In genomic region chr11:108818971-108819370, GRCh38 we compare ENCODE assay signal across 16 cellular contexts.
"Had no signal": no experiment of that assay in that cellular context is flagged by ENCODE, and none has a peak within 500 bp of the region (broad histone marks: within the 10 kb centered on the region; RNA-seq: fewer than 3 reads in every experiment).

No MANE protein-coding gene starts in this region.

- H3K4me3 ChIP-seq: neural progenitor cell, ovary, smooth muscle cell, thoracic aorta, upper lobe of left lung had no signal

- H3K27me3 Mint-ChIP-seq: activated naive CD4-positive, alpha-beta T cell treated with anti-CD3 and anti-CD28 coated beads, Interleukin-2, amount 50 U/mL, for 24 hours; naive thymus-derived CD4-positive, alpha-beta T cell; stimulated activated naive B cell treated with anti-CD40 and anti-IgM and Interleukin-4, amounts not matched to agents 10 μg/mL and 1 μg/mL and 100 μg/mL, for 72 hours; T-helper 17 cell had no signal

- H3K9me3 Mint-ChIP-seq: activated naive CD4-positive, alpha-beta T cell treated with anti-CD3 and anti-CD28 coated beads, Interleukin-2, amount 50 U/mL, for 24 hours; neural progenitor cell; stimulated activated naive B cell treated with anti-CD40 and anti-IgM and Interleukin-4, amounts not matched to agents 10 μg/mL and 1 μg/mL and 100 μg/mL, for 72 hours had no signal

- H3K4me3 Mint-ChIP-seq: activated naive CD4-positive, alpha-beta T cell treated with anti-CD3 and anti-CD28 coated beads, Interleukin-2, amount 50 U/mL, for 24 hours; naive thymus-derived CD4-positive, alpha-beta T cell; neural progenitor cell; stimulated activated naive B cell treated with anti-CD40 and anti-IgM and Interleukin-4, amounts not matched to agents 10 μg/mL and 1 μg/mL and 100 μg/mL, for 72 hours; T-helper 17 cell had no signal

- H3K27ac Mint-ChIP-seq: activated naive CD4-positive, alpha-beta T cell treated with anti-CD3 and anti-CD28 coated beads, Interleukin-2, amount 50 U/mL, for 24 hours; naive thymus-derived CD4-positive, alpha-beta T cell; neural progenitor cell; stimulated activated naive B cell treated with anti-CD40 and anti-IgM and Interleukin-4, amounts not matched to agents 10 μg/mL and 1 μg/mL and 100 μg/mL, for 72 hours; T-helper 17 cell had no signal

- H3K4me1 Mint-ChIP-seq: neural progenitor cell had no signal

- DNase-seq: activated CD4-positive, alpha-beta T cell treated with anti-CD3 and anti-CD28 coated beads, Interleukin-2, amount 50 U/mL, for 4 hours; activated gamma-delta T cell; dermis blood vessel endothelial cell; effector memory CD4-positive, alpha-beta T cell; foreskin fibroblast; mesendoderm; naive thymus-derived CD4-positive, alpha-beta T cell; ovary; stimulated activated naive B cell treated with anti-CD40 and anti-IgM and Interleukin-4, amounts not matched to agents 10 μg/mL and 1 μg/mL and 100 μg/mL, for 72 hours; T-helper 17 cell had no signal

- ATAC-seq: naive thymus-derived CD4-positive, alpha-beta T cell; sciatic nerve; stimulated activated naive B cell treated with anti-CD40 and anti-IgM and Interleukin-4, amounts not matched to agents 10 μg/mL and 1 μg/mL and 100 μg/mL, for 72 hours; T-helper 17 cell had no signal
